In the genomic region with DNA sequence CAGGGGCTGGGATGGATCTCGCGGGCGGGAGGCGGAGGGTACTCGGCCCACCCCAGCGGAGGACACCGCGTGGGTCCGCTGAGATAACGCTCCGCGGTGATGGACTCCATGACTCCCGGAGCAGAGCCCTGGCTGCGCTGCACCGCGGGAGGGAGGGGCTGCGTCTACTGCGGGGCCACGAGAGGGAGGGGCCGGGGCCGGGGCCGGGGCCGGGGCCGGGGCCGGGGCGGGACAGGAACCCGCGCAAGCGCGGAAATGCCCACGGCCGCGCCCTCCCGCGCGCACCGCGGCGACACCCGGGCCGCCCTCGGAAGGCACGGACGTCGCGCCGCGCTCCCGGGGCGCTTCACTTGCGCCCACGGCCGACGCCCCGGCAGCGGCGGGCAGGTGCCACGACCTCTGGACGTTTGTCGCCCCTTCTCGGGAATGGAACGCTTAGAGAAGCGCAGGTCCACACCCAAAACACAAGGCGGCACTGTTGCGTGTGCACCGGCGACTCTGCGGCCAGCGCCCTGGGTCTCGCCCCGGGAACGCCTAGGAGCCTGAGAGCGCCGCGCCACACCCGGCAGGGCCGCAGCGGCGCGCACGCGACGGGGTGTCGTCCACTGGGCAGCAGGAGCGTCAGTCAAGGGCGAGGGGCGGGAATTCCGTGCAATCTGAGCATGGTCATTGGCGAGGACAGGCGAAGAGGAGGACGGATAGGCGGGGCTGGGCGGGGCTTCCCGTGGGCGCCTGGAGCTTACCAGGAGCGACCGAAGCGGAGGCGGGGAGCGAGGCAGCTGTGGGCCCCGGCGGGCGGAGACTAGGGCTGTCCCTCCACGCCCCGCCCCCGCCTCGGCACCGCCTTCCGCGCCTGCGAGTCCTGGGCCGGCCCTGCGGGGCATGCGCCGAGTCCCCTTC, we compare ENCODE assay signal across 9 cellular contexts. TPM values are rescaled to one million over a fixed set of nuclear protein-coding genes. Genes with fewer than 3 reads are reported as not detected.
A peak's percentile ranks its signal among the peaks of the same experiment; 100 is the strongest.
DNase-seq lines count a peak whose midpoint lies in the region; ATAC-seq and TF ChIP-seq lines count a peak whose summit lies in the region.
"Not testable (repeated sequence)": the region's sequence is repeated elsewhere in the genome, so short reads cannot be mapped to it uniquely, and the experiment has no call there.
"Had no signal": no experiment of that assay in that cellular context is flagged by ENCODE, and none has a peak within 500 bp of the region (broad histone marks: within the 10 kb centered on the region; RNA-seq: fewer than 3 reads in every experiment).

No MANE protein-coding gene starts in this region.

- CTCF ChIA-PET in IMR-90 (lab: Yijun Ruan, JAX) = not testable (repeated sequence)

- peak overlapping the region; percentile 41; the same call in 1 of the 2 replicates for H3K4me3 ChIP-seq in IMR-90 (ENCODE audit: insufficient read depth, low read depth, low read length)
- peak overlapping the region; percentile 39 for H3K4me3 ChIP-seq in psoas muscle

- not testable (repeated sequence) for H3K79me1 ChIP-seq in IMR-90 (ENCODE audit: low read depth in 1 of 2, low read length in 2 of 2)

- H4K20me1 ChIP-seq in IMR-90 (ENCODE audit: insufficient read depth, low read length) = not testable (repeated sequence)

- TF ChIP-seq RAD21 in IMR-90 (IDR thresholded peaks at IDR 0.05; ENCODE audit: low read length) = not testable (repeated sequence)

- not testable (repeated sequence) for H3K23ac ChIP-seq in IMR-90 (ENCODE audit: low read depth, low read length)

- H3K9ac ChIP-seq in IMR-90 (ENCODE audit: low read depth, low read length) = not testable (repeated sequence)

- H4K91ac ChIP-seq in IMR-90 (ENCODE audit: insufficient read depth, low read depth, low read length) = not testable (repeated sequence)

- H3K18ac ChIP-seq in IMR-90 (ENCODE audit: low read depth, low read length) = not testable (repeated sequence)

- in situ Hi-C loops in IMR-90 (cut with MboI; ENCODE audit: low sequenced_read_pairs) = not testable (repeated sequence)

- not testable (repeated sequence) for H2AFZ ChIP-seq in IMR-90 (replicated peaks; ENCODE audit: low read length, poor library complexity)

- H3K36me3 ChIP-seq in IMR-90 (ENCODE audit: control insufficient read depth, insufficient read depth, low read length); psoas muscle (ENCODE audit: insufficient read depth in 1 of 2, low read depth in 1 of 2): not testable (repeated sequence)

- TF ChIP-seq POLR2A in GM18505 (IDR thresholded peaks at IDR 0.05; ENCODE audit: borderline replicate concordance, extremely low read depth, insufficient read depth, insufficient read length); IMR-90 (IDR thresholded peaks at IDR 0.05; ENCODE audit: low read depth, low read length): not testable (repeated sequence)

- not testable (repeated sequence) for H3K4me2 ChIP-seq in IMR-90 (ENCODE audit: low read depth, low read length)

- intact Hi-C loops in IMR-90 (cut with micrococcal nuclease); psoas muscle (cut with DNase I): not testable (repeated sequence)

- H3K9me1 ChIP-seq in IMR-90 (ENCODE audit: insufficient read depth, low read length) = not testable (repeated sequence)

- BruUV-seq in IMR-90 (replicated peaks; lab: Mats Ljungman, UMichigan) = not testable (repeated sequence)

- DNase-seq in IMR-90 = not testable (repeated sequence)
- DNase-seq in psoas muscle = peak in 1 of 2 donors; percentile 15

- no CpG with 5 or more reads among the region's 115 CpGs for WGBS in IMR-90 (ENCODE audit: extremely low coverage in 2 of 2, insufficient read length in 1 of 2), 2 experiments
- WGBS in psoas muscle, 3 donors = 0 to 27% methylated on average over 9 to 24 of the region's 115 CpGs; no CpG with 5 or more reads in 1 of the 3 donors

- not testable (repeated sequence) for H3K56ac ChIP-seq in IMR-90 (ENCODE audit: extremely low read depth, insufficient read depth, low read length)

- not testable (repeated sequence) for H2AK9ac ChIP-seq in IMR-90 (replicated peaks; ENCODE audit: low read depth, low read length, poor library complexity)

- not testable (repeated sequence) for H2BK20ac ChIP-seq in IMR-90 (ENCODE audit: low read depth, low read length)

- not testable (repeated sequence) for H2BK120ac ChIP-seq in IMR-90 (ENCODE audit: low read depth, low read length)

- ATAC-seq in GM18505 (IDR thresholded peaks at IDR 0.05; ENCODE audit: unreplicated experiment) (peak; percentile 71), GM21423 (IDR thresholded peaks at IDR 0.05; ENCODE audit: unreplicated experiment) (peak; percentile 71), HG02973 (IDR thresholded peaks at IDR 0.05; ENCODE audit: unreplicated experiment) (peak; percentile 67), IMR-90 (ENCODE audit: low read depth) (peak; percentile 86), esophagus mucosa (peak; percentile 86), psoas muscle (peak; percentile 90 to 91 (median 90))

- not testable (repeated sequence) for H3K27ac ChIP-seq in IMR-90 (ENCODE audit: insufficient read depth, low read length)
- H3K27ac ChIP-seq in psoas muscle = peak overlapping the region; percentile 74

- H3K4ac ChIP-seq in IMR-90 (ENCODE audit: low read depth, low read length) = not testable (repeated sequence)

- TF ChIP-seq CTCF in IMR-90 (conservative IDR thresholded peaks at IDR 0.05; ENCODE audit: low read depth, low read length); psoas muscle (IDR thresholded peaks at IDR 0.05): not testable (repeated sequence)

- not testable (repeated sequence) for H4K5ac ChIP-seq in IMR-90 (ENCODE audit: low read depth, low read length)

- POLR2A ChIA-PET in IMR-90 (lab: Charles Lee; ENCODE audit: unreplicated experiment) = not testable (repeated sequence)

- H3K14ac ChIP-seq in IMR-90 (replicated peaks; ENCODE audit: low read depth, low read length) = not testable (repeated sequence)

- H3K27me3 ChIP-seq in IMR-90 (ENCODE audit: control insufficient read depth, insufficient read depth, low read length); psoas muscle (ENCODE audit: insufficient read depth in 3 of 3, low read length in 2 of 3): not testable (repeated sequence)

- H2BK5ac ChIP-seq in IMR-90 (ENCODE audit: low read depth, low read length, poor library complexity, severe bottlenecking) = not testable (repeated sequence)

- not testable (repeated sequence) for H4K8ac ChIP-seq in IMR-90 (ENCODE audit: low read depth in 2 of 2, low read length in 2 of 2)

- H3K9me3 ChIP-seq in IMR-90 (ENCODE audit: control insufficient read depth, insufficient read depth, low read length); psoas muscle: not testable (repeated sequence)

- not testable (repeated sequence) for H3K4me1 ChIP-seq in IMR-90 (ENCODE audit: control insufficient read depth, insufficient read depth, low read length); psoas muscle

- H2AK5ac ChIP-seq in IMR-90 (ENCODE audit: low read depth, low read length) = not testable (repeated sequence)

- H2BK15ac ChIP-seq in IMR-90 (ENCODE audit: low read depth, low read length) = not testable (repeated sequence)

- dilution Hi-C loops in IMR-90 (cut with HindIII; ENCODE audit: low sequenced_read_pairs, unreplicated experiment) = not testable (repeated sequence)

RNA-seq across cellular contexts. Expression of a gene that starts 32.8 kb away (rescaled TPM):
- 1,356 and 1,443 TPM in 2 replicates for total RNA-seq in IMR-90 (2012; rRNA removed)
- polyA plus RNA-seq in IMR-90 (2012; rRNA removed) = 1,357 and 1,435 TPM in 2 replicates
- 639 and 1,121 TPM in 2 replicates for polyA plus RNA-seq in IMR-90 (2012; cell fraction: cytosol; rRNA removed)
- 2,032 and 4,690 TPM in 2 replicates for polyA plus RNA-seq in IMR-90 (2012; cell fraction: nucleus; rRNA removed; ENCODE audit: low replicate concordance)
- total RNA-seq in esophagus mucosa = 417 TPM
- 10 to 100 TPM; 66.9 to 92.5 (median 76.4) TPM for total RNA-seq in psoas muscle
- polyA plus RNA-seq in psoas muscle = 100 to 1,000 TPM in 1 of 3 donors, 10 to 100 TPM in 2; 45.7 to 106 (median 56.0) TPM

RNA-seq across cellular contexts. Expression of a gene that starts 37.4 kb away (rescaled TPM):
- 9.9 and 11.4 TPM in 2 replicates for total RNA-seq in IMR-90 (2012; rRNA removed)
- 68.8 and 80.6 TPM in 2 replicates for polyA plus RNA-seq in IMR-90 (2012; rRNA removed)
- 53.8 and 120 TPM in 2 replicates for polyA plus RNA-seq in IMR-90 (2012; cell fraction: cytosol; rRNA removed)
- 118 and 134 TPM in 2 replicates for polyA plus RNA-seq in IMR-90 (2012; cell fraction: nucleus; rRNA removed; ENCODE audit: low replicate concordance)
- total RNA-seq in esophagus mucosa = 49.3 TPM
- total RNA-seq in psoas muscle = 10 to 100 TPM; 61.1 to 78.2 (median 66.5) TPM
- polyA plus RNA-seq in psoas muscle = 100 to 1,000 TPM in 1 of 3 donors, 10 to 100 TPM in 2; 91.6 to 101 (median 94.9) TPM

RNA-seq across cellular contexts. Expression of a gene that starts 46.1 kb away (rescaled TPM):
- total RNA-seq in IMR-90 (2012; rRNA removed) (not detected in 2 replicates), esophagus mucosa (not detected), psoas muscle (under 1 TPM in 3 of 4 donors, not detected in 1; 0.19 to 0.44 (median 0.26) TPM)
- polyA plus RNA-seq in IMR-90 (2012; rRNA removed) (not detected in 2 replicates), psoas muscle (under 1 TPM; 0.24 to 0.52 (median 0.30) TPM)
- not detected in 2 replicates for polyA plus RNA-seq in IMR-90 (2012; cell fraction: cytosol; rRNA removed)
- not detected in 2 replicates for polyA plus RNA-seq in IMR-90 (2012; cell fraction: nucleus; rRNA removed; ENCODE audit: low replicate concordance)
- total RNA-seq: H9 had no signal
- polyA plus RNA-seq: BJ, liver had no signal

RNA-seq across cellular contexts. Expression of a gene that starts 46.7 kb away (rescaled TPM):
- not detected in 2 replicates for total RNA-seq in IMR-90 (2012; rRNA removed)
- not detected in 2 replicates for polyA plus RNA-seq in IMR-90 (2012; rRNA removed)
- polyA plus RNA-seq in IMR-90 (2012; cell fraction: cytosol; rRNA removed) = not detected in 2 replicates
- polyA plus RNA-seq in IMR-90 (2012; cell fraction: nucleus; rRNA removed; ENCODE audit: low replicate concordance) = not detected in 2 replicates
- total RNA-seq in esophagus mucosa = not detected
- total RNA-seq in psoas muscle = not detected
- not detected for polyA plus RNA-seq in psoas muscle
- total RNA-seq: H9, liver had no signal
- polyA plus RNA-seq: BJ, liver had no signal

RNA-seq across cellular contexts. Expression of a gene that starts 56.5 kb away (rescaled TPM):
- total RNA-seq in IMR-90 (2012; rRNA removed) (1,582 and 1,900 TPM in 2 replicates), esophagus mucosa (2,565 TPM), psoas muscle (1,000 to 10,000 TPM; 1,403 to 2,633 (median 2,325) TPM)
- polyA plus RNA-seq in IMR-90 (2012; rRNA removed) (4,696 and 7,467 TPM in 2 replicates), psoas muscle (1,000 to 10,000 TPM; 4,938 to 5,433 (median 5,248) TPM)
- 1,699 and 6,181 TPM in 2 replicates for polyA plus RNA-seq in IMR-90 (2012; cell fraction: cytosol; rRNA removed)
- polyA plus RNA-seq in IMR-90 (2012; cell fraction: nucleus; rRNA removed; ENCODE audit: low replicate concordance) = 2,396 and 4,012 TPM in 2 replicates
